Comparison of ENCODE assay signal across 1 cellular context in the genomic region with DNA sequence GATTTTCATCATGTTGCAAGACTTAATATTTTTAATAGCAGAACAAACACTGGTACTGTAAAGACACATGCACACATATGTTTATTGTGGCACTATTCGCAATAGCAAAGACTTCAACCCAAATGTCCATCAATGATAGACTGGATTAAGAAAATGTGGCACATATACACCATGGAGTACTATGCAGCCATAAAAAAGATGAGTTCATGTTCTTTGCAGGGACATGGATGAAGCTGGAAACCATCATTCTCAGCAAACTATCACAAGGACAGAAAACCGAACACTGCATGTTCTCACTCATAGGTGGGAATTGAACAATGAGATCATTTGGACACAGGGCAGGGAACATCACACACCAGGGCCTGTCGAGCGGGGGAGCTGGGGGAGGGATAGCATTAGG. TPM values are rescaled to one million over a fixed set of nuclear protein-coding genes. Genes with fewer than 3 reads are reported as not detected.
"Had no signal": no experiment of that assay in that cellular context is flagged by ENCODE, and none has a peak within 500 bp of the region (broad histone marks: within the 10 kb centered on the region; RNA-seq: fewer than 3 reads in every experiment).

No MANE protein-coding gene starts in this region.

RNA-seq across cellular contexts. Expression of a gene that starts 51.6 kb away (rescaled TPM):
- total RNA-seq: activated B cell treated with CpG ODN at 0.5 μM for 24 hours had no signal
